In the genomic region with DNA sequence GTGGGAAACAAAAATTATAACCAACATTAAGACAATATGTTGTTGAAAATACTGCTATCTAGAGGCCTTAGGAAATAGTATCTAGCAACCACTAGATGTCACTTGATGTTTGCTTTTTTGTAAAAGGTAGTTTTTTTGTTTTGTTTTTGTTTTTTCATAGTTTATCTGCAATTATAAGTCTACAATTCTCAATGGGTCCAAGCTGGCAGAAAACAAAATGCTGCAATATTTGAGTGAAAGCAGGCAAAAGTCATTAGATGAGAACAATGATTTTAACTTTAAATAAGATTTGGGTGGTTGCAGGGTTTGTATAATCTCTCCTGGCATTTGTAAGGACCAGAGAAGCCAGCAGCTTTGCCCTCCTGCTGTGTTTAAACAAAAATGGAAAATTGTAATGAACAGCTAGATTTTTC, we compare ENCODE assay signal across 7 cellular contexts. TPM values are rescaled to one million over a fixed set of nuclear protein-coding genes. Genes with fewer than 3 reads are reported as not detected.
DNase-seq lines count a peak whose midpoint lies in the region; ATAC-seq, FAIRE-seq and TF ChIP-seq lines count a peak whose summit lies in the region.

No MANE protein-coding gene starts in this region.

- in situ Hi-C loops in brain microvascular endothelial cell (cut with HindIII; ENCODE audit: low pct_ligation_motif_present, low sequenced_read_pairs), result no loop called here

- peak; percentile 50 for FAIRE-seq in GM12891 (lab: Jason Lieb, UNC)

- H3K27ac ChIP-seq in brain microvascular endothelial cell (peak overlapping the region; percentile 42), right lobe of liver (no peak overlapping the region)

- H3K4me3 ChIP-seq in NB4 (ENCODE audit: low read depth, low read length) (no peak overlapping the region), brain microvascular endothelial cell (ENCODE audit: low read depth, low read length) (no peak overlapping the region), right lobe of liver (no peak overlapping the region)

- peak; percentile 47 to 68 (median 62) for ATAC-seq in right lobe of liver
- no peak for ATAC-seq in HG03520 (IDR thresholded peaks at IDR 0.05; ENCODE audit: unreplicated experiment)
- no peak for ATAC-seq in HG03457 (IDR thresholded peaks at IDR 0.05; ENCODE audit: unreplicated experiment)

- H3K9me3 ChIP-seq in right lobe of liver, result no peaks in the 10 kb centered on the region

- H3K27me3 ChIP-seq in brain microvascular endothelial cell (replicated peaks) (no peaks in the 10 kb centered on the region), right lobe of liver (no peaks in the 10 kb centered on the region)

- TF ChIP-seq POLR2A in GM12891 (IDR thresholded peaks at IDR 0.05; ENCODE audit: low read depth, low read length), result no peak
- TF ChIP-seq POLR2A in NB4 (IDR thresholded peaks at IDR 0.05; ENCODE audit: extremely low read depth, insufficient read length), result no peak
- TF ChIP-seq POLR2A in right lobe of liver (IDR thresholded peaks at IDR 0.05), result no peak

- peaks cover 0 to 3% (median 0%) of the 10 kb centered on the region in 4 donors for H3K4me1 ChIP-seq in right lobe of liver

- DNase-seq in GM12891 (ENCODE audit: insufficient read length, low spot score) (no peak), NB4 (ENCODE audit: low read depth) (peak; percentile 25), brain microvascular endothelial cell (no peak), right lobe of liver (no peak), CD1c-positive myeloid dendritic cell (ENCODE audit: extremely low spot score) (no peak)

- TF ChIP-seq CTCF in NB4 (IDR thresholded peaks at IDR 0.05; ENCODE audit: low read depth, low read length), result no peak
- peak; percentile 39 for TF ChIP-seq CTCF in brain microvascular endothelial cell (IDR thresholded peaks at IDR 0.05; ENCODE audit: low read depth, low read length, missing control alignments)
- TF ChIP-seq CTCF in right lobe of liver (IDR thresholded peaks at IDR 0.05), result peak; percentile 51 to 71 (median 64)

- intact Hi-C loops in right lobe of liver (cut with DNase I), result no loop called here

- H3K36me3 ChIP-seq in brain microvascular endothelial cell (replicated peaks) (no peaks in the 10 kb centered on the region), right lobe of liver (no peaks in the 10 kb centered on the region)

TF ChIP-seq in GM12891, 5 proteins besides CTCF, POLR2A, EP300 and RAD21:
- TF ChIP-seq SPI1 (IDR thresholded peaks at IDR 0.05; ENCODE audit: low read depth, low read length) (no peak), POU2F2 (IDR thresholded peaks at IDR 0.05; ENCODE audit: low read depth, low read length) (no peak), TAF1 (IDR thresholded peaks at IDR 0.05; ENCODE audit: low read depth, low read length) (no peak), PAX5 (IDR thresholded peaks at IDR 0.05; ENCODE audit: insufficient read depth, low read length, severe bottlenecking) (no peak), POLR2AphosphoS5 (IDR thresholded peaks at IDR 0.05; ENCODE audit: low read depth, low read length) (no peak)

RNA-seq across cellular contexts. Expression of gene DUT, which starts 27.0 kb away (rescaled TPM):
- 147 TPM for polyA plus RNA-seq in GM12891 (2012; ENCODE audit: low read depth, missing spikeins)
- total RNA-seq in right lobe of liver, result 10 to 100 TPM; 20.6 to 39.6 (median 34.2) TPM

Comparison
In these comparisons a context has a peak if more than half of its experiments do, and no peak if none do; other contexts are left out.
1. ATAC-seq: peak in right lobe of liver (4 of 4); none in HG03520 (single experiment) and HG03457 (single experiment).